In the genomic region with DNA sequence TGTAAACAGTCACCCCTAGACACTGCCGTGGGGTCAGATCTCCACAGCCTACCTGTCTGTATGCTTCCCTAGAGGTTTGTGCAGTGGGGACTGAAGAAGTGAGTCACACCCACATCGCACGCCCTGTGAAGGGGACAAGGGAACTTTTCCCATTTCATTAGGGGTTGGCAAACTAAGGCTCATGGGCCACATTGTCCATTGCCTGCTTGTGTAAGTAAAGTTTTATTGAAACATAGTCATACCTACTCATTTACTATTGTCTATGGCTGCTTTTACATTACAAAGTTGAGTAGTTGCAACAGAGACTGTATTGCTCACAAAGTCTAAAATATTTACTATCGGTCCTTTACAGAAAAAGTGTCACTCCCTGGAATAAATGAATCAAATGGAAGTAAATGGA, we compare ENCODE assay signal across 35 cellular contexts.
"Had no signal": no experiment of that assay in that cellular context is flagged by ENCODE, and none has a peak within 500 bp of the region (broad histone marks: within the 10 kb centered on the region; RNA-seq: fewer than 3 reads in every experiment).

No MANE protein-coding gene starts in this region.

- H3K27me3 Mint-ChIP-seq: activated CD8-positive, alpha-beta T cell treated with anti-CD3 and anti-CD28 coated beads for 36 hours; activated naive CD4-positive, alpha-beta T cell treated with anti-CD3 and anti-CD28 coated beads, Interleukin-2, amount 50 U/mL, for 24 hours; activated naive CD8-positive, alpha-beta T cell treated with anti-CD3 and anti-CD28 coated beads, Interleukin-2, amount 10 ng/mL, durations not matched to agents 7 days and 5 days; activated T-cell treated with anti-CD3 and anti-CD28 coated beads, Interleukin-2, amount 50 U/mL, for 24 hours; central memory CD8-positive, alpha-beta T cell had no signal

- DNase-seq: activated CD4-positive, alpha-beta T cell treated with anti-CD3 and anti-CD28 coated beads for 1 hour; activated CD4-positive, alpha-beta T cell treated with anti-CD3 and anti-CD28 coated beads for 48 hours; activated CD4-positive, alpha-beta T cell treated with anti-CD3 and anti-CD28 coated beads, Interleukin-2, amount 50 U/mL, for 4 hours; activated CD4-positive, CD25-positive, alpha-beta regulatory T cell; activated CD8-positive, alpha-beta T cell treated with anti-CD3 and anti-CD28 coated beads for 36 hours; activated gamma-delta T cell; activated naive CD4-positive, alpha-beta T cell treated with Interleukin-2 at 50 U/mL for 16 hours; activated naive CD8-positive, alpha-beta T cell treated with anti-CD3 and anti-CD28 coated beads, Interleukin-2, amount 10 ng/mL, durations not matched to agents 7 days and 5 days; activated T-cell treated with anti-CD3 and anti-CD28 coated beads, Interleukin-2, amount 50 U/mL, for 24 hours; amygdala; NCI-H1092 treated with DMSO at 0.1 percent for 48 hours; NCI-H146; NCI-H187; NCI-H2029 treated with DMSO at 0.1 percent for 48 hours; NCI-H2107; NCI-H2171; NCI-H510A; NCI-H526; NCI-H748 treated with DMSO at 0.1 percent for 48 hours; NK-92 treated with Interleukin-12 subunit alpha and Interleukin-12 subunit beta, amount 100 ng/mL, for 24 hours; PC-3; SIG-M5; SW 1271; T-helper 1 cell; T-helper 2 cell; T-helper 9 cell; WERI-Rb-1 had no signal

- H3K4me3 ChIP-seq: ascending aorta, cardiac muscle cell had no signal

- H3K9me3 ChIP-seq: ascending aorta had no signal

- ATAC-seq: activated CD8-positive, alpha-beta T cell treated with anti-CD3 and anti-CD28 coated beads for 36 hours; PC-3; Right ventricle myocardium inferior had no signal

- H3K4me3 Mint-ChIP-seq: activated CD8-positive, alpha-beta T cell treated with anti-CD3 and anti-CD28 coated beads for 36 hours; activated naive CD4-positive, alpha-beta T cell treated with anti-CD3 and anti-CD28 coated beads, Interleukin-2, amount 50 U/mL, for 24 hours; activated T-cell treated with anti-CD3 and anti-CD28 coated beads, Interleukin-2, amount 50 U/mL, for 24 hours; central memory CD8-positive, alpha-beta T cell had no signal

- H3K27ac Mint-ChIP-seq: activated CD8-positive, alpha-beta T cell treated with anti-CD3 and anti-CD28 coated beads for 36 hours; activated naive CD4-positive, alpha-beta T cell treated with anti-CD3 and anti-CD28 coated beads, Interleukin-2, amount 50 U/mL, for 24 hours; activated naive CD8-positive, alpha-beta T cell treated with anti-CD3 and anti-CD28 coated beads, Interleukin-2, amount 10 ng/mL, durations not matched to agents 7 days and 5 days; activated T-cell treated with anti-CD3 and anti-CD28 coated beads, Interleukin-2, amount 50 U/mL, for 24 hours; activated T-helper 2 cell treated with anti-CD3 and anti-CD28 coated beads, Interferon-gamma antibody, Interleukin-2, Interleukin-4, amounts not matched to agents 10 μg/mL and 5 μg/mL and 100 μg/mL, durations not matched to agents 14 hours and 24 hours and 36 hours had no signal

- H3K27me3 ChIP-seq: ascending aorta, cardiac muscle cell had no signal

- H3K27ac ChIP-seq: cardiac muscle cell, RWPE1, WERI-Rb-1 had no signal

- H3K36me3 ChIP-seq: ascending aorta, cardiac muscle cell, WERI-Rb-1 had no signal

- H3K9me3 Mint-ChIP-seq: activated CD8-positive, alpha-beta T cell treated with anti-CD3 and anti-CD28 coated beads for 36 hours; activated naive CD4-positive, alpha-beta T cell treated with anti-CD3 and anti-CD28 coated beads, Interleukin-2, amount 50 U/mL, for 24 hours; activated naive CD8-positive, alpha-beta T cell treated with anti-CD3 and anti-CD28 coated beads, Interleukin-2, amount 10 ng/mL, durations not matched to agents 7 days and 5 days; activated T-cell treated with anti-CD3 and anti-CD28 coated beads, Interleukin-2, amount 50 U/mL, for 24 hours; activated T-helper 2 cell treated with anti-CD3 and anti-CD28 coated beads, Interferon-gamma antibody, Interleukin-2, Interleukin-4, amounts not matched to agents 10 μg/mL and 5 μg/mL and 100 μg/mL, durations not matched to agents 14 hours and 24 hours and 36 hours; central memory CD8-positive, alpha-beta T cell had no signal

- FAIRE-seq: RCC 7860 had no signal
